ENCODE assay signal across 14 cellular contexts in the genomic region with DNA sequence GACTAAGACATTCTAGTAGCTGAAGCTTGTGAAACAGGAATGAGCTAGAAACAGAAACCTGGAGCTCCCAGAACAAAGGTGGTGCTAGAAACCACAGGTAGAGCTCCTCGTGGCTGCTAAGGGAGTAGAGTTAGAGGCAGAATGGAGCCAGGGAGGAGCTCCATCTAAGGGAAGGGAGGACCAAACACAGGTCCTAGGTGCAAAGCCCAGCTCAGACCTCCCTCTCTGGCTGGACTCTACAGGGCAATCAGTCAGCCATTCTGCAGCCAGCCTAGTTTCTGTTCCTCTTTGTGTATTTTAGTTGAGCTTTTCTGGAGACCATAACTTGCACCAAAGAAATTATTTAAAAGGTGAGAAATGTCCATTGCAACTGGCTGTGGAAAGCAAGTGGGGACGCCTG.
DNase-seq lines count a peak whose midpoint lies in the region; ATAC-seq and TF ChIP-seq lines count a peak whose summit lies in the region.
"Had no signal": no experiment of that assay in that cellular context is flagged by ENCODE, and none has a peak within 500 bp of the region (broad histone marks: within the 10 kb centered on the region; RNA-seq: fewer than 3 reads in every experiment).

No MANE protein-coding gene starts in this region.

- peak overlapping the region; percentile 42 for H3K4me2 ChIP-seq in Karpas-422 (ENCODE audit: low read depth, low read length, poor library complexity, severe bottlenecking)
- H3K4me2 ChIP-seq: hepatocyte, smooth muscle cell had no signal

- no peak for TF ChIP-seq CTCF in right atrium auricular region (IDR thresholded peaks at IDR 0.05)

- H3K4me1 ChIP-seq in Karpas-422 (ENCODE audit: low read length) (peaks cover 30% of the 10 kb centered on the region), right atrium auricular region (no peaks in the 10 kb centered on the region)

- H4K20me1 ChIP-seq in Karpas-422 (ENCODE audit: insufficient read depth, low read depth, low read length) = no peaks in the 10 kb centered on the region

- H3K27me3 ChIP-seq in Karpas-422 (ENCODE audit: low read length) (no peaks in the 10 kb centered on the region), right atrium auricular region (no peaks in the 10 kb centered on the region)
- H3K27me3 ChIP-seq: hepatocyte had no signal

- H3K9me3 ChIP-seq in Karpas-422 (ENCODE audit: low read length) = no peaks in the 10 kb centered on the region
- H3K9me3 ChIP-seq in right atrium auricular region = no peaks in the 10 kb centered on the region

- H3K27ac ChIP-seq in Karpas-422 (ENCODE audit: low read length) (peak overlapping the region; percentile 80), right atrium auricular region (no peak overlapping the region)
- H3K27ac ChIP-seq: hepatocyte had no signal

- H3K9me2 ChIP-seq in Karpas-422 (replicated peaks; ENCODE audit: insufficient read depth, low read length) = no peaks in the 10 kb centered on the region

- H3K9ac ChIP-seq in Karpas-422 (ENCODE audit: low read length) = peak overlapping the region; percentile 49

- intact Hi-C loops in left colon (cut with DNase I, micrococcal nuclease) = no loop called here

- DNase-seq in Karpas-422 = peak; percentile 77
- DNase-seq in left colon = no peak
- DNase-seq in right atrium auricular region (ENCODE audit: low spot score) = no peak
- DNase-seq in stimulated activated CD4-positive, alpha-beta T cell treated with anti-CD3 and anti-CD28 coated beads, Interleukin-12 subunit alpha, Interleukin-12 subunit beta, amount 100 ng/mL, for 4 hours = no peak
- DNase-seq: activated CD8-positive, alpha-beta memory T cell treated with anti-CD3 and anti-CD28 coated beads for 24 hours; CD8-positive, alpha-beta T cell; KG1; NCI-H524 had no signal

- ATAC-seq in GM18502 (IDR thresholded peaks at IDR 0.05; ENCODE audit: poor library complexity, unreplicated experiment) = peak; percentile 70
- peak; percentile 81 for ATAC-seq in GM19463 (IDR thresholded peaks at IDR 0.05; ENCODE audit: unreplicated experiment)
- peak; percentile 50 for ATAC-seq in left colon
- no peak for ATAC-seq in HG02642 (IDR thresholded peaks at IDR 0.05; ENCODE audit: poor library complexity, unreplicated experiment)
- no peak for ATAC-seq in HG02884 (IDR thresholded peaks at IDR 0.05; ENCODE audit: unreplicated experiment)
- ATAC-seq: CD8-positive, alpha-beta T cell had no signal

- peak overlapping the region; percentile 47 for H2AFZ ChIP-seq in Karpas-422 (ENCODE audit: low read length)
- H2AFZ ChIP-seq: hepatocyte had no signal

- H3K36me3 ChIP-seq in Karpas-422 (ENCODE audit: insufficient read depth, low read length) (no peaks in the 10 kb centered on the region; the same call in 1 of the 2 replicates), right atrium auricular region (no peaks in the 10 kb centered on the region)

- H3K79me2 ChIP-seq in Karpas-422 (ENCODE audit: low read length) = no peaks in the 10 kb centered on the region
- H3K79me2 ChIP-seq: hepatocyte had no signal

- H3K4me3 ChIP-seq in Karpas-422 (ENCODE audit: low read length) = no peak overlapping the region
- no peak overlapping the region for H3K4me3 ChIP-seq in right atrium auricular region
- H3K4me3 ChIP-seq: hepatocyte, smooth muscle cell had no signal

Comparison
In these comparisons a context has a peak if more than half of its experiments do, and no peak if none do; other contexts are left out.
1. ATAC-seq: peak in GM18502 (single experiment), GM19463 (single experiment) and left colon (single experiment); none in HG02642 (single experiment) and HG02884 (single experiment).